ENCODE assay signal across 12 cellular contexts in the genomic region with DNA sequence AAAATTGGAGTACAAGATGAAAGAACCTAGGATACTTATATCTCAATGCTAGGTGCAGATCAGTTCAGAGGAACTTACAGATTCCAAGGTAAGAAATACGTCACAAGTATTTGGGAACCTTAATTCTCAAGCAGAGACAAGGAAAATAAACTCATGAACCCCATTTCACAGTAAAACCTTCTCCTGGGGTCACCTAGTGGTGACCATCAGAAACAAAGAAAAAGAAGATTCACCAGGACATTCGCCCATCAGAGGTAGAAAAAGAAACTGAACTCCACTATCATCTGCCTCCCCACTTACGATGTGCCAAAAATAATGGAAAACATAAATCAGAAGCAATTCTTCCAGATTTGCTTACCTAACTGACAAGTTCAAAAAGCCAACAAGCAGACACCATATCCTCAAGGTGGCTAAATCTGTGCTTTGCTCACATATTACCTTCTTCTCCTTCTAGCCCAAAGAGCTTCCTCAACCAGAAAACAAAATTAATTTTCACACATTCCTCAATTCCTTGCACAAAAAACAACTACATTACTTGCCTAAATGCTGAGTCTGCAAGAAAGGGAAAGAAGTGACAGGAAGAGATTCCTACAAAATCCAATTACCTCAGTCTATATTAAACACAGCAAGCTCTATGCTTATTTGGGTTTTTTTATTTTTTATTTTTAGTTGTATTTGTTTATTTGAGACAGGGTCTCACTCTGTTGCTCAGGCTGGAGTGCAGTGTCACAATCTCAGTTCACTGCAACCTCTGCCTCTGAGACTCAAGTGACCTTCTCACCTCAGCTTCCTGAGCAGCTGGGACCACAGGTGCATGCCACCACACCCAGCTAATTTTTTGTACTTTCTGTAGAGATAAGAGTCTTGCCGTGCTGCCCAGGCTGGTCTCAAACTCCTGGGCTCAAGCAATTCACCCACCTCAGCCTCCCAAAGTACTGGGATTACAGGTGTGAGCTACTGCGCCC. TPM values are rescaled to one million over a fixed set of nuclear protein-coding genes. Genes with fewer than 3 reads are reported as not detected.
DNase-seq lines count a peak whose midpoint lies in the region; ATAC-seq and TF ChIP-seq lines count a peak whose summit lies in the region.
"Had no signal": no experiment of that assay in that cellular context is flagged by ENCODE, and none has a peak within 500 bp of the region (broad histone marks: within the 10 kb centered on the region; RNA-seq: fewer than 3 reads in every experiment).

No MANE protein-coding gene starts in this region.

- H3K27ac ChIP-seq in BLaER1, result no peak overlapping the region
- H3K27ac ChIP-seq in upper lobe of right lung, result no peak overlapping the region

- H3K4me1 Mint-ChIP-seq in T-cell, result peaks cover 46 to 53% (median 48%) of the 10 kb centered on the region in 3 donors

- H3K9ac ChIP-seq in BLaER1, result no peak overlapping the region

- H4K20me1 ChIP-seq in BLaER1, result peaks cover 85% of the 10 kb centered on the region

- H3K27me3 ChIP-seq in BLaER1 (no peaks in the 10 kb centered on the region), upper lobe of right lung (no peaks in the 10 kb centered on the region)

- H3K36me3 ChIP-seq in BLaER1, result peaks cover 11% of the 10 kb centered on the region
- H3K36me3 ChIP-seq in upper lobe of right lung, result no peaks in the 10 kb centered on the region

- POLR2A ChIA-PET in T-cell (lab: Charles Lee), result interaction anchor here (0.5 to 0.9 kb wide), 5 partner anchors 10 to 1052 kb away, joined by 3 to 8 read pairs (median 5); no protein-coding TSS in a partner anchor

- peaks cover 37% of the 10 kb centered on the region for H3K4me1 ChIP-seq in BLaER1
- H3K4me1 ChIP-seq in upper lobe of right lung, result peaks cover 13% of the 10 kb centered on the region

- intact Hi-C loops in upper lobe of right lung (cut with DNase I), result no loop called here

- peak overlapping the region; percentile 88 for H3K27ac Mint-ChIP-seq in T-cell

- H3K4me3 ChIP-seq in BLaER1 (no peak overlapping the region), upper lobe of right lung (no peak overlapping the region)

- H3K9me3 Mint-ChIP-seq in T-cell, result no peaks in the 10 kb centered on the region

- H3K9me3 ChIP-seq in BLaER1 (peaks cover 4% of the 10 kb centered on the region; the same call in 1 of the 2 replicates), upper lobe of right lung (no peaks in the 10 kb centered on the region)

- peak overlapping the region; percentile 66 for H3K4me2 ChIP-seq in BLaER1

- H3K4me3 Mint-ChIP-seq in T-cell, result peak overlapping the region; percentile 15 to 68 (median 50)

- DNase-seq in GM13977 (ENCODE audit: low spot score), result no peak
- peak in 2 of 34 experiments; percentile 4 to 11 for DNase-seq in T-cell
- peak; percentile 25 to 40 for DNase-seq in lung microvascular endothelial cell (ENCODE audit: low read depth in 2 of 2)
- no peak for DNase-seq in H4 (ENCODE audit: low spot score)
- no peak for DNase-seq in NCI-H345 (lab: John Stamatoyannopoulos, UW)
- DNase-seq in upper lobe of right lung, result no peak
- DNase-seq: activated CD4-positive, CD25-positive, alpha-beta regulatory T cell treated with anti-CD3 and anti-CD28 coated beads, Interleukin-2, amount 50 U/mL, for 72 hours; caudate nucleus; hypothalamus; NCI-H524 treated with DMSO at 0.1 percent for 48 hours had no signal

- peaks cover 6% of the 10 kb centered on the region for H3K36me3 Mint-ChIP-seq in T-cell

- in situ Hi-C loops in GM13977 (cut with MboI; ENCODE audit: low pct_unique_long_range_greater_than_20kb, low sequenced_read_pairs, unreplicated experiment), result no loop called here

- no peaks in the 10 kb centered on the region for H3K27me3 Mint-ChIP-seq in T-cell

- CTCF ChIA-PET in T-cell (lab: Charles Lee), result interaction anchor here (0.5 to 0.6 kb wide), 2 partner anchors 22 to 79 kb away, joined by 3 to 4 read pairs; no protein-coding TSS in a partner anchor

- TF ChIP-seq CTCF in GM13977 (IDR thresholded peaks at IDR 0.05; ENCODE audit: extremely low read depth, insufficient read depth, missing control alignments) (peak; percentile 39), upper lobe of right lung (IDR thresholded peaks at IDR 0.05) (no peak)

- ATAC-seq in T-cell (replicated peaks in 1 of 4), result peak in 2 of 4 experiments; percentile 26 to 38
- no peak for ATAC-seq in HG02798 (IDR thresholded peaks at IDR 0.05; ENCODE audit: poor library complexity, unreplicated experiment)
- no peak for ATAC-seq in upper lobe of right lung

RNA-seq across cellular contexts. Expression of a gene that starts 4.7 kb away (rescaled TPM):
- 100 to 1,000 TPM in 2 of 5 donors, 10 to 100 TPM in 3; 57.8 to 151 (median 84.2) TPM for total RNA-seq in T-cell
- total RNA-seq in lung microvascular endothelial cell, result 94.1 and 114 TPM in 2 replicates
- 51.2 and 56.4 TPM in 2 replicates for total RNA-seq in H4 (2014; rRNA removed; shearing (Covaris generic))
- 90.8 TPM for total RNA-seq in upper lobe of right lung

RNA-seq across cellular contexts. Expression of a gene that starts 53.9 kb away (rescaled TPM):
- total RNA-seq in T-cell, result 10 to 100 TPM; 29.0 to 55.6 (median 42.7) TPM
- total RNA-seq in lung microvascular endothelial cell, result 31.4 and 49.0 TPM in 2 replicates
- 54.7 and 68.1 TPM in 2 replicates for total RNA-seq in H4 (2014; rRNA removed; shearing (Covaris generic))
- total RNA-seq in upper lobe of right lung, result 71.6 TPM

Comparison
In these comparisons a context has a peak if more than half of its experiments do, and no peak if none do; other contexts are left out.
1. DNase-seq: peak in lung microvascular endothelial cell (2 of 2); none in GM13977 (single experiment), H4 (single experiment), NCI-H345 (single experiment) and upper lobe of right lung (single experiment).